8 cellular contexts compared by ENCODE assay signal in the genomic region with DNA sequence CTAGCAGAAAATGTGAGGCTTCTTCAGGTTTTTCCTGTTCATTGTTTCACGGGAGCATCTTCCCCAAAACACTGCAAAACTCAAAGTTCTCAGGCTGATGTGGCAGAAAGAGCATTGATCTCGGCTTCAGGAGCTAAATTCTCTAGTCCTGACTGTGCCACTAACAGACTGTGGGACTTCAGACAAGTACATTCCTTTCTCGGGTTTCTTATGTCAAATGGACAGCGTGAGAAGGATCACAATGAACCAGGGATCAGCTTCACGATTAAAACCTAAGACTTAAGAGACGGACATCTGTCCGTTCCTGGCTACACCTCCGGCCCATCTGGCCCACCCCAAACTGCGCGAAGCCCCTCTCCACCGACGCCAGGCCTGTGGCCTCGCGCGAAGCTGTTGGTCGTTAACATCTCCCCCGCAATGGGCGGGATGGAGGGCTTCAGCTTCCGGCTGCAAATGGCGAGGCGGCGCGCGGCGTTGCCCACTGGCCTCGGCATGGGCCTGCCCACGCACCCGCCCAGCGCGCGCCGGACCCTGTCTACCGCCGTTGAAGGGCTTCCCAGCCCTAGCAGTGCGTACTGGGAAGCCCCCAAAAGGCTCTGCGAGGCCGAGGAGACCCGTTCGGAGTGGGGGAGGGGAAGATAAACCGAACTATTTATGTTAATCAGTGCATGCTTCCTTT. TPM values are rescaled to one million over a fixed set of nuclear protein-coding genes. Genes with fewer than 3 reads are reported as not detected.
DNase-seq lines count a peak whose midpoint lies in the region; ATAC-seq, FAIRE-seq and TF ChIP-seq lines count a peak whose summit lies in the region.

No MANE protein-coding gene starts in this region.

- peak overlapping the region; percentile 97 for H3K27ac Mint-ChIP-seq in GM23338

- H3K36me3 Mint-ChIP-seq in GM23338 (ENCODE audit: low read depth): no peaks in the 10 kb centered on the region; the same call in 2 of the 3 replicates

- peaks cover 10% of the 10 kb centered on the region for H3K27me3 Mint-ChIP-seq in GM23338 (ENCODE audit: insufficient read depth, low read depth, poor library complexity)

- peak; percentile 63 for ATAC-seq in GM23338

- TF ChIP-seq CTCF in GM23338 (conservative IDR thresholded peaks at IDR 0.05; ENCODE audit: low read depth in 2 of 2) (no peak), astrocyte of the cerebellum (IDR thresholded peaks at IDR 0.05; ENCODE audit: low read depth, low read length, missing control alignments) (no peak), keratinocyte (optimal IDR thresholded peaks at IDR 0.05 in 1 of 3, IDR thresholded peaks at IDR 0.05 in 1 of 3, conservative IDR thresholded peaks at IDR 0.05 in 1 of 3; ENCODE audit: extremely low read depth in 1 of 3, insufficient read depth in 2 of 3, low read length in 3 of 3) (no peak)

- H3K36me3 ChIP-seq in GM23338 (ENCODE audit: insufficient read depth): no peaks in the 10 kb centered on the region
- peaks cover 3 to 4% of the 10 kb centered on the region in 2 experiments for H3K36me3 ChIP-seq in keratinocyte (ENCODE audit: control insufficient read depth in 2 of 2, extremely low read depth in 1 of 2, insufficient read depth in 2 of 2, low read length in 2 of 2)

- FAIRE-seq in keratinocyte (lab: Jason Lieb, UNC) (no peak), RCC 7860 (lab: Jason Lieb, UNC) (no peak)

- peaks cover 6% of the 10 kb centered on the region for H4K20me1 ChIP-seq in GM23338 (replicated peaks; ENCODE audit: insufficient read depth)
- no peaks in the 10 kb centered on the region for H4K20me1 ChIP-seq in keratinocyte (ENCODE audit: control insufficient read depth, extremely low read depth, insufficient read depth, low read length)

- DNase-seq in NCI-H187 (lab: John Stamatoyannopoulos, UW) (peak; percentile 52 to 77), NCI-H187 treated with DMSO at 0.1 percent for 48 hours (lab: John Stamatoyannopoulos, UW) (no peak), GM23338 (ENCODE audit: low spot score) (no peak), NCI-H128 (lab: John Stamatoyannopoulos, UW; ENCODE audit: unreplicated experiment) (peak; percentile 71), astrocyte of the cerebellum (ENCODE audit: low read depth) (peak; percentile 5), keratinocyte (ENCODE audit: low read depth, low spot score) (no peak), RCC 7860 (ENCODE audit: low spot score) (no peak)
- DNase-seq in stimulated activated CD4-positive, alpha-beta T cell treated with anti-CD3 and anti-CD28 coated beads, Interleukin-1b, Interleukin-23, amount 100 ng/mL, for 48 hours: peak; percentile 3

- H3K79me2 ChIP-seq in GM23338 (replicated peaks; ENCODE audit: insufficient read depth): peaks cover 41% of the 10 kb centered on the region
- peaks cover 42% of the 10 kb centered on the region for H3K79me2 ChIP-seq in keratinocyte (ENCODE audit: control insufficient read depth, insufficient read depth, low read length)

- in situ Hi-C loops in astrocyte of the cerebellum (cut with HindIII; ENCODE audit: low sequenced_read_pairs): loop anchor here (25.0 kb wide), 1 partner anchor 138 kb away; no protein-coding TSS in a partner anchor

- H3F3A ChIP-seq in GM23338 (replicated peaks; ENCODE audit: low read depth): 0 out of 2 replicates have a peak, but pooled peaks cover 8% of the 10 kb centered on the region

- no peaks in the 10 kb centered on the region for H3K9me3 Mint-ChIP-seq in GM23338

- H3K9me3 ChIP-seq in keratinocyte (ENCODE audit: control insufficient read depth, low read depth, low read length): no peaks in the 10 kb centered on the region

- peak overlapping the region; percentile 95 for H3K9ac ChIP-seq in keratinocyte (ENCODE audit: control insufficient read depth, extremely low read depth, insufficient read depth, low read length)

- peaks cover 16% of the 10 kb centered on the region for H3K4me1 Mint-ChIP-seq in GM23338

- no peaks in the 10 kb centered on the region for H3K9me2 ChIP-seq in GM23338 (ENCODE audit: insufficient read depth)

- H3K4me2 ChIP-seq in GM23338 (peak overlapping the region; percentile 75), keratinocyte (ENCODE audit: control insufficient read depth, extremely low read depth, insufficient read depth, low read depth, low read length) (peak overlapping the region; percentile 91)

- peak overlapping the region; percentile 93 for H3K4me3 Mint-ChIP-seq in GM23338

- peak overlapping the region; percentile 92 for H3K27ac ChIP-seq in GM23338 (ENCODE audit: low read depth)
- peak overlapping the region; percentile 94 for H3K27ac ChIP-seq in keratinocyte (ENCODE audit: control insufficient read depth, insufficient read depth, low read length)

- H3K4me1 ChIP-seq in GM23338 (ENCODE audit: insufficient read depth): peaks cover 11% of the 10 kb centered on the region; the same call in 1 of the 2 replicates
- H3K4me1 ChIP-seq in keratinocyte (ENCODE audit: control insufficient read depth, extremely low read depth, insufficient read depth, low read length): peaks cover 10% of the 10 kb centered on the region

- peak overlapping the region; percentile 11; the same call in 1 of the 2 replicates for H2AFZ ChIP-seq in GM23338
- peak overlapping the region; percentile 99 for H2AFZ ChIP-seq in keratinocyte (ENCODE audit: control insufficient read depth, low read length)

- H3K4me3 ChIP-seq in GM23338 (peak overlapping the region; percentile 89), astrocyte of the cerebellum (ENCODE audit: low read depth, low read length) (peak overlapping the region; percentile 68), keratinocyte (ENCODE audit: control insufficient read depth in 2 of 3, extremely low read depth in 1 of 3, insufficient read depth in 2 of 3, low read depth in 1 of 3, low read length in 3 of 3) (peak overlapping the region; percentile 85 to 96 (median 94))

- dilution Hi-C loops in keratinocyte (cut with MboI; ENCODE audit: extremely low pct_ligation_motif_present, low sequenced_read_pairs): no loop called here

- H3K27me3 ChIP-seq in GM23338 (ENCODE audit: insufficient read depth) (no peaks in the 10 kb centered on the region), keratinocyte (ENCODE audit: control insufficient read depth, extremely low read depth, insufficient read depth, low read length) (no peaks in the 10 kb centered on the region)

- no peaks in the 10 kb centered on the region for H3K9me1 ChIP-seq in keratinocyte (ENCODE audit: control insufficient read depth, extremely low read depth, insufficient read depth, low read length)

TF ChIP-seq in GM23338, 12 proteins besides CTCF, POLR2A, EP300 and RAD21:
- TF ChIP-seq POLR2AphosphoS5 (IDR thresholded peaks at IDR 0.05; ENCODE audit: low read depth) (peak; percentile 72), NANOG (IDR thresholded peaks at IDR 0.05; ENCODE audit: borderline replicate concordance) (0 out of 2 replicates have a peak, but pooled peaks have one; percentile 28), JUNB (IDR thresholded peaks at IDR 0.05; ENCODE audit: unreplicated experiment) (no peak)

RNA-seq across cellular contexts. Expression of gene DDX50, which starts 0.5 kb away (rescaled TPM):
- 37.2 and 38.9 TPM in 2 replicates for total RNA-seq in GM23338 (2014; rRNA removed; shearing (Covaris generic))
- polyA plus RNA-seq in GM23338 (2016; fragmentation: Nextera tagmentation; extraction: Ambion mirVana) (33.0 and 37.2 TPM in 2 replicates), keratinocyte (28.0 to 40.6 TPM (median 31.3 TPM) in 3 replicates)
- polyA plus RNA-seq in keratinocyte (2011; ENCODE audit: low read depth): 28.8 TPM
- polyA plus RNA-seq in keratinocyte (2011; cell fraction: cytosol; rRNA removed): 22.1 and 33.7 TPM in 2 replicates
- 19.9 and 25.7 TPM in 2 replicates for polyA plus RNA-seq in keratinocyte (2011; cell fraction: nucleus; rRNA removed)
- 26.7 and 30.4 TPM in 2 replicates for polyA plus RNA-seq in keratinocyte (2012; ENCODE audit: low replicate concordance)
- 7.5 to 37.4 TPM (median 26.0 TPM) in 3 replicates for polyA minus RNA-seq in keratinocyte
- 27.0 TPM for polyA minus RNA-seq in keratinocyte (2011; cell fraction: cytosol; rRNA and poly(A)+ RNA removed)
- 11.3 and 18.8 TPM in 2 replicates for polyA minus RNA-seq in keratinocyte (2011; cell fraction: nucleus; rRNA and poly(A)+ RNA removed)

RNA-seq across cellular contexts. Expression of gene DDX21, which starts 55.4 kb away (rescaled TPM):
- 194 and 209 TPM in 2 replicates for total RNA-seq in GM23338 (2014; rRNA removed; shearing (Covaris generic))
- polyA plus RNA-seq in GM23338 (2016; fragmentation: Nextera tagmentation; extraction: Ambion mirVana) (130 and 138 TPM in 2 replicates), keratinocyte (88.1 to 157 TPM (median 110 TPM) in 3 replicates)
- polyA plus RNA-seq in keratinocyte (2011; ENCODE audit: low read depth): 145 TPM
- polyA plus RNA-seq in keratinocyte (2011; cell fraction: cytosol; rRNA removed): 75.5 and 128 TPM in 2 replicates
- polyA plus RNA-seq in keratinocyte (2011; cell fraction: nucleus; rRNA removed): 88.6 and 140 TPM in 2 replicates
- 72.3 and 107 TPM in 2 replicates for polyA plus RNA-seq in keratinocyte (2012; ENCODE audit: low replicate concordance)
- polyA minus RNA-seq in keratinocyte: 25.2 to 126 TPM (median 62.4 TPM) in 3 replicates
- 72.9 TPM for polyA minus RNA-seq in keratinocyte (2011; cell fraction: cytosol; rRNA and poly(A)+ RNA removed)
- 55.8 and 104 TPM in 2 replicates for polyA minus RNA-seq in keratinocyte (2011; cell fraction: nucleus; rRNA and poly(A)+ RNA removed)

Comparison
In these comparisons a context has a peak if more than half of its experiments do, and no peak if none do; other contexts are left out.
1. DNase-seq: peak in NCI-H187 (2 of 2), NCI-H128 (single experiment), astrocyte of the cerebellum (single experiment) and stimulated activated CD4-positive, alpha-beta T cell treated with anti-CD3 and anti-CD28 coated beads, Interleukin-1b, Interleukin-23, amount 100 ng/mL, for 48 hours (single experiment); none in NCI-H187 treated with DMSO at 0.1 percent for 48 hours (single experiment), GM23338 (single experiment), keratinocyte (single experiment) and RCC 7860 (single experiment).
2. Peak in every context shown above with its lines, with median percentiles within 50 percentile points of each other: H3K4me3 ChIP-seq.